29 cellular contexts compared by ENCODE assay signal in genomic region chr3:118077332-118077731, GRCh38.
"Had no signal": no experiment of that assay in that cellular context is flagged by ENCODE, and none has a peak within 500 bp of the region (broad histone marks: within the 10 kb centered on the region; RNA-seq: fewer than 3 reads in every experiment).

No MANE protein-coding gene starts in this region.

- H3K27ac Mint-ChIP-seq: immature natural killer cell; naive B cell; natural killer cell; nephron progenitor cell; neural progenitor cell; stimulated activated memory B cell treated with anti-CD40 and anti-IgM and Interleukin-4, amounts not matched to agents 10 μg/mL and 1 μg/mL and 100 μg/mL, for 72 hours; stimulated activated naive CD8-positive, alpha-beta T cell treated with anti-CD3 and anti-CD28 coated beads, Interleukin-15, amount 100 ng/mL, for 72 hours; type B pancreatic cell had no signal

- H3K4me1 ChIP-seq: left lung, lower lobe of right lung, parathyroid adenoma, right atrium auricular region, right lobe of liver, tibial nerve, uterus had no signal

- DNase-seq: hippocampal formation; immature natural killer cell; kidney; left colon; left lung; lower lobe of right lung; mammary epithelial cell; mesenchymal stem cell; naive B cell; natural killer cell; nephron progenitor cell; occipital lobe; right lobe of liver; stimulated activated CD4-positive, alpha-beta T cell treated with anti-CD3 and anti-CD28 coated beads, Interleukin-1b, Interleukin-23, amount 100 ng/mL, for 48 hours; stimulated activated CD4-positive, alpha-beta T cell treated with anti-CD3 and anti-CD28 coated beads, Interleukin-2, amount 100 ng/mL, for 48 hours; stimulated activated CD4-positive, alpha-beta T cell treated with anti-CD3 and anti-CD28 coated beads, Interleukin-4, amount 100 ng/mL, for 4 hours; stimulated activated CD8-positive, alpha-beta memory T cell treated with anti-CD3 and anti-CD28 coated beads, Interleukin-4, amount 100 ng/mL, for 48 hours; stimulated activated naive CD4-positive, alpha-beta T cell treated with Interleukin-2 at 50 U/mL for 16 hours; stimulated activated naive CD8-positive, alpha-beta T cell treated with anti-CD3 and anti-CD28 coated beads, Interleukin-15, amount 100 ng/mL, for 72 hours; substantia nigra; uterus had no signal

- H3K4me1 Mint-ChIP-seq: immature natural killer cell; naive B cell; natural killer cell; stimulated activated memory B cell treated with anti-CD40 and anti-IgM and Interleukin-4, amounts not matched to agents 10 μg/mL and 1 μg/mL and 100 μg/mL, for 72 hours; stimulated activated naive CD8-positive, alpha-beta T cell treated with anti-CD3 and anti-CD28 coated beads, Interleukin-15, amount 100 ng/mL, for 72 hours had no signal

- H3K27ac ChIP-seq: left lung, lower lobe of right lung, neural progenitor cell, neutrophil, parathyroid adenoma, right atrium auricular region, right lobe of liver, tibial nerve, uterus had no signal

- H3K36me3 ChIP-seq: left lung, lower lobe of right lung, neutrophil, right atrium auricular region, right lobe of liver, tibial nerve, uterus had no signal

- H3K27me3 ChIP-seq: left lung, neural progenitor cell, neutrophil, right atrium auricular region, right lobe of liver, tibial nerve, uterus had no signal

- H3K36me3 Mint-ChIP-seq: neural progenitor cell; stimulated activated memory B cell treated with anti-CD40 and anti-IgM and Interleukin-4, amounts not matched to agents 10 μg/mL and 1 μg/mL and 100 μg/mL, for 72 hours; type B pancreatic cell had no signal

- H3K9me3 ChIP-seq: neutrophil, right lobe of liver, uterus had no signal

- ATAC-seq: left colon; left lung; lower lobe of right lung; natural killer cell; right lobe of liver; stimulated activated memory B cell treated with anti-CD40 and anti-IgM and Interleukin-4, amounts not matched to agents 10 μg/mL and 1 μg/mL and 100 μg/mL, for 72 hours; stimulated activated naive CD8-positive, alpha-beta T cell treated with anti-CD3 and anti-CD28 coated beads, Interleukin-15, amount 100 ng/mL, for 72 hours had no signal

- H3K4me3 ChIP-seq: left lung, lower lobe of right lung, neural progenitor cell, right atrium auricular region, right lobe of liver, smooth muscle cell, tibial nerve, uterus had no signal

- H3K4me3 Mint-ChIP-seq: immature natural killer cell; naive B cell; natural killer cell; nephron progenitor cell; neural progenitor cell; stimulated activated memory B cell treated with anti-CD40 and anti-IgM and Interleukin-4, amounts not matched to agents 10 μg/mL and 1 μg/mL and 100 μg/mL, for 72 hours; stimulated activated naive CD8-positive, alpha-beta T cell treated with anti-CD3 and anti-CD28 coated beads, Interleukin-15, amount 100 ng/mL, for 72 hours; type B pancreatic cell had no signal

- H3K27me3 Mint-ChIP-seq: naive B cell; stimulated activated memory B cell treated with anti-CD40 and anti-IgM and Interleukin-4, amounts not matched to agents 10 μg/mL and 1 μg/mL and 100 μg/mL, for 72 hours; stimulated activated naive CD8-positive, alpha-beta T cell treated with anti-CD3 and anti-CD28 coated beads, Interleukin-15, amount 100 ng/mL, for 72 hours; type B pancreatic cell had no signal
